21 cellular contexts compared by ENCODE assay signal in genomic region chr4:41471672-41472071, GRCh38.
A peak's percentile ranks its signal among the peaks of the same experiment; 100 is the strongest.
DNase-seq lines count a peak whose midpoint lies in the region; ATAC-seq and TF ChIP-seq lines count a peak whose summit lies in the region.
"Had no signal": no experiment of that assay in that cellular context is flagged by ENCODE, and none has a peak within 500 bp of the region (broad histone marks: within the 10 kb centered on the region; RNA-seq: fewer than 3 reads in every experiment).

No MANE protein-coding gene starts in this region.

- no peaks in the 10 kb centered on the region for H3K36me3 Mint-ChIP-seq in Calu3 (ENCODE audit: insufficient read depth, unreplicated experiment)
- H3K36me3 Mint-ChIP-seq in activated naive CD4-positive, alpha-beta T cell treated with anti-CD3 and anti-CD28 coated beads, Interleukin-2, amount 10 ng/mL, durations not matched to agents 7 days and 5 days, result no peaks in the 10 kb centered on the region

- H3K27ac ChIP-seq in esophagus (ENCODE audit: low read depth in 2 of 2, low read length in 1 of 2), result peak overlapping the region; percentile 20 to 83
- H3K27ac ChIP-seq in gastrocnemius medialis, result peak overlapping the region; percentile 38 to 83 (median 67)
- H3K27ac ChIP-seq in ovary, result no peak overlapping the region
- H3K27ac ChIP-seq: Peyer's patch had no signal

- H3K27me3 ChIP-seq in esophagus (ENCODE audit: control insufficient read depth in 1 of 2, insufficient read depth in 2 of 2, low read length in 2 of 2) (no peaks in the 10 kb centered on the region), gastrocnemius medialis (no peaks in the 10 kb centered on the region), ovary (no peaks in the 10 kb centered on the region)
- H3K27me3 ChIP-seq: Peyer's patch had no signal

- BruUV-seq in Calu3 (replicated peaks; lab: Mats Ljungman, UMichigan), result no TSS peak

- H3K36me3 ChIP-seq in esophagus (ENCODE audit: control insufficient read depth in 2 of 2, insufficient read depth in 2 of 2, low read length in 1 of 2) (no peaks in the 10 kb centered on the region), gastrocnemius medialis (no peaks in the 10 kb centered on the region), ovary (no peaks in the 10 kb centered on the region)
- H3K36me3 ChIP-seq: HAP-1, Peyer's patch had no signal

- H3K27me3 Mint-ChIP-seq in Calu3 (ENCODE audit: unreplicated experiment), result no peaks in the 10 kb centered on the region
- H3K27me3 Mint-ChIP-seq in activated naive CD4-positive, alpha-beta T cell treated with anti-CD3 and anti-CD28 coated beads, Interleukin-2, amount 10 ng/mL, durations not matched to agents 7 days and 5 days, result no peaks in the 10 kb centered on the region

- peak; percentile 13 to 68 for ATAC-seq in gastrocnemius medialis
- ATAC-seq in GM18520 (IDR thresholded peaks at IDR 0.05; ENCODE audit: unreplicated experiment), result no peak
- ATAC-seq: K562, SK-N-SH treated with all-trans-retinoic acid at 6 μM for 48 hours had no signal

- H3K4me3 ChIP-seq in esophagus (ENCODE audit: low read depth in 1 of 2, low read length in 2 of 2) (no peak overlapping the region), gastrocnemius medialis (peak overlapping the region; percentile 6 to 49 (median 34)), ovary (no peak overlapping the region)
- H3K4me3 ChIP-seq: HAP-1, K562, Peyer's patch had no signal

- peaks cover 2% of the 10 kb centered on the region for H3K9me3 Mint-ChIP-seq in Calu3 (ENCODE audit: low read depth, unreplicated experiment)
- no peaks in the 10 kb centered on the region for H3K9me3 Mint-ChIP-seq in activated naive CD4-positive, alpha-beta T cell treated with anti-CD3 and anti-CD28 coated beads, Interleukin-2, amount 10 ng/mL, durations not matched to agents 7 days and 5 days

- TF ChIP-seq POLR2A in gastrocnemius medialis (IDR thresholded peaks at IDR 0.05) (no peak), ovary (IDR thresholded peaks at IDR 0.05) (no peak)

- DNase-seq in Calu3 (no peak), NCI-H446 (lab: John Stamatoyannopoulos, UW) (peak; percentile 45 to 50), gastrocnemius medialis (no peak), cerebellar cortex (ENCODE audit: low spot score) (no peak), ovary (no peak)
- no peak for DNase-seq in activated naive CD4-positive, alpha-beta T cell treated with anti-CD3 and anti-CD28 coated beads, Interleukin-2, amount 10 ng/mL, durations not matched to agents 7 days and 5 days
- DNase-seq: ACHN, AML-193, Caco-2, DMS53, NCI-H1417 treated with DMSO at 0.1 percent for 48 hours, NCI-H2081, NCI-H510A treated with DMSO at 0.1 percent for 48 hours, NCI-H82, Peyer's patch, Right ventricle myocardium superior had no signal

- 36 to 43% methylated on average over 2 of the region's 2 CpGs for WGBS in esophagus, 2 donors
- whole genome bisulfite sequencing in ovary, 3 donors, result 78 to 87% (median 82%) methylated on average over 2 of the region's 2 CpGs

- CTCF ChIA-PET in Calu3 (lab: Charles Lee), result no interaction called here
- CTCF ChIA-PET in activated naive CD4-positive, alpha-beta T cell treated with anti-CD3 and anti-CD28 coated beads, Interleukin-2, amount 10 ng/mL, durations not matched to agents 7 days and 5 days (lab: Charles Lee), result no interaction called here

- H3K9me3 ChIP-seq in esophagus (ENCODE audit: control insufficient read depth in 2 of 2, insufficient read depth in 1 of 2, low read depth in 1 of 2, low read length in 1 of 2), result no peaks in the 10 kb centered on the region
- H3K9me3 ChIP-seq in gastrocnemius medialis, result no peaks in the 10 kb centered on the region
- H3K9me3 ChIP-seq in ovary, result no peaks in the 10 kb centered on the region
- H3K9me3 ChIP-seq: Caco-2, HAP-1, Peyer's patch had no signal

- no peak for TF ChIP-seq EP300 in ovary (IDR thresholded peaks at IDR 0.05)

- intact Hi-C loops in Calu3 (cut with micrococcal nuclease; ENCODE audit: unreplicated experiment) (no loop called here), gastrocnemius medialis (cut with DNase I; ENCODE audit: low total_unique reads) (no loop called here), ovary (cut with DNase I) (no loop called here)

- H3K4me3 Mint-ChIP-seq in Calu3 (ENCODE audit: low read depth, unreplicated experiment), result no peak overlapping the region
- no peak overlapping the region for H3K4me3 Mint-ChIP-seq in activated naive CD4-positive, alpha-beta T cell treated with anti-CD3 and anti-CD28 coated beads, Interleukin-2, amount 10 ng/mL, durations not matched to agents 7 days and 5 days

- H3K4me1 ChIP-seq in esophagus (ENCODE audit: control insufficient read depth in 2 of 2, insufficient read depth in 2 of 2, low read length in 1 of 2) (peaks cover 0 to 2% of the 10 kb centered on the region in 2 donors), gastrocnemius medialis (peaks cover 43 to 48% of the 10 kb centered on the region in 2 donors), ovary (ENCODE audit: insufficient read depth) (no peaks in the 10 kb centered on the region)
- H3K4me1 ChIP-seq: Peyer's patch had no signal

- peak overlapping the region; percentile 30 for H3K27ac Mint-ChIP-seq in Calu3 (ENCODE audit: unreplicated experiment)
- no peak overlapping the region for H3K27ac Mint-ChIP-seq in activated naive CD4-positive, alpha-beta T cell treated with anti-CD3 and anti-CD28 coated beads, Interleukin-2, amount 10 ng/mL, durations not matched to agents 7 days and 5 days

- peaks cover 52% of the 10 kb centered on the region for H3K4me1 Mint-ChIP-seq in Calu3 (ENCODE audit: low read depth, unreplicated experiment)
- no peaks in the 10 kb centered on the region for H3K4me1 Mint-ChIP-seq in activated naive CD4-positive, alpha-beta T cell treated with anti-CD3 and anti-CD28 coated beads, Interleukin-2, amount 10 ng/mL, durations not matched to agents 7 days and 5 days

- in situ Hi-C loops in gastrocnemius medialis (cut with MboI; ENCODE audit: low sequenced_read_pairs in 4 of 4), result no loop called here

- TF ChIP-seq CTCF in Calu3 (IDR thresholded peaks at IDR 0.05; ENCODE audit: unreplicated experiment) (no peak), gastrocnemius medialis (IDR thresholded peaks at IDR 0.05 in 4 of 5, conservative IDR thresholded peaks at IDR 0.05 in 1 of 5) (no peak), ovary (IDR thresholded peaks at IDR 0.05) (no peak)

Comparison
In these comparisons a context has a peak if more than half of its experiments do, and no peak if none do; other contexts are left out.
1. DNase-seq: peak in NCI-H446 (2 of 2); none in Calu3 (single experiment), gastrocnemius medialis (0 of 2), cerebellar cortex (single experiment), ovary (0 of 5) and activated naive CD4-positive, alpha-beta T cell treated with anti-CD3 and anti-CD28 coated beads, Interleukin-2, amount 10 ng/mL, durations not matched to agents 7 days and 5 days (single experiment).
2. H3K27ac ChIP-seq: peak in esophagus (2 of 2) and gastrocnemius medialis (4 of 4); none in ovary (0 of 2).
3. H3K4me3 ChIP-seq: peak in gastrocnemius medialis (4 of 4); none in esophagus (0 of 2) and ovary (single experiment).